ENCODE assay signal across 13 cellular contexts in the genomic region with DNA sequence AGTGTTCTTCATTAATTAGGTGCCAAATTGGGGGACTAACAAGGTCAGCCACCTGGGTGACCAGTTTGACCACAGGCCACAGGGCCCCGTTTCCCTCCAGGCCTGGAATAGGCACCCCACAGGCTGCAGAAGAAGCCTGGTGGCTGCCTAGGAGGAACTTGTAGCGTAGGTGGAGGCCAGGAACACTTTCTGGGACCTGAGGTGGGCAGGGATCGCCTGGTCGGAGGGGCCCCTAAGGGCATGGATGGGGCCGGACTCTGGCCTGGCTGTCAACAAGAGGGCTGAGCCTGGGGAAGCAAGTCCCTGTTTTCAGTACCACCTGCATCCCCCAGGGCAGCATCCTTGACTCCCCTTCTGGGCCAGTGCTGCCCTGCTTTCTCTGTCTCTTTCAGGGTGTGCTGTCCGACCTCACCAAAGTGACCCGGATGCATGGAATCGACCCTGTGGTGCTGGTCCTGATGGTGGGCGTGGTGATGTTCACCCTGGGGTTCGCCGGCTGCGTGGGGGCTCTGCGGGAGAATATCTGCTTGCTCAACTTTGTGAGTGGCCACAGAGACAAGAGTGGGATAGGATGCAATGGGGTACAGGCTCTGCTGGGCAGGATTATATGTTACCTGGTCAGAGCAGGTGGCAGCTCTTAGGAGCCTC. TPM values are rescaled to one million over a fixed set of nuclear protein-coding genes. Genes with fewer than 3 reads are reported as not detected.
DNase-seq lines count a peak whose midpoint lies in the region; ATAC-seq, FAIRE-seq and TF ChIP-seq lines count a peak whose summit lies in the region.
"Had no signal": no experiment of that assay in that cellular context is flagged by ENCODE, and none has a peak within 500 bp of the region (broad histone marks: within the 10 kb centered on the region; RNA-seq: fewer than 3 reads in every experiment).

No MANE protein-coding gene starts in this region.

- H3K4me3 ChIP-seq in SJCRH30 (no peak overlapping the region), keratinocyte (ENCODE audit: control insufficient read depth in 2 of 3, extremely low read depth in 1 of 3, insufficient read depth in 2 of 3, low read depth in 1 of 3, low read length in 3 of 3) (no peak overlapping the region), spleen (no peak overlapping the region)

- H3K27me3 ChIP-seq in SJCRH30 (no peaks in the 10 kb centered on the region), keratinocyte (ENCODE audit: control insufficient read depth, extremely low read depth, insufficient read depth, low read length) (no peaks in the 10 kb centered on the region), spleen (replicated peaks in 1 of 7) (no peaks in the 10 kb centered on the region)

- H3K4me1 ChIP-seq in SJCRH30 (peaks cover 23% of the 10 kb centered on the region), keratinocyte (ENCODE audit: control insufficient read depth, extremely low read depth, insufficient read depth, low read length) (peaks cover 87% of the 10 kb centered on the region), spleen (peaks cover 34 to 100% (median 77%) of the 10 kb centered on the region in 6 donors)

- CTCF ChIA-PET in activated CD4-positive, alpha-beta T cell treated with anti-CD3 and anti-CD28 coated beads for 36 hours (lab: Charles Lee): interaction anchor here (0.6 to 16.9 kb wide), 11 partner anchors 19 to 246 kb away, joined by 3 to 372 read pairs (median 3); a partner anchor contains a TSS

- 84 to 95% (median 93%) methylated on average over 7 to 13 of the region's 13 CpGs for WGBS in spleen, 5 donors

- peaks cover 58% of the 10 kb centered on the region for H3K79me2 ChIP-seq in keratinocyte (ENCODE audit: control insufficient read depth, insufficient read depth, low read length)

- no peak for TF ChIP-seq POLR2A in spleen (IDR thresholded peaks at IDR 0.05)

- dilution Hi-C loops in keratinocyte (cut with MboI; ENCODE audit: extremely low pct_ligation_motif_present, low sequenced_read_pairs): no loop called here

- no peaks in the 10 kb centered on the region for H3K9me3 Mint-ChIP-seq in activated CD4-positive, alpha-beta T cell treated with anti-CD3 and anti-CD28 coated beads for 36 hours (ENCODE audit: low read depth)
- H3K9me3 Mint-ChIP-seq: naive B cell had no signal

- H3K27ac ChIP-seq in SJCRH30 (peak overlapping the region; percentile 24), keratinocyte (ENCODE audit: control insufficient read depth, insufficient read depth, low read length) (peak overlapping the region; percentile 89), spleen (peak overlapping the region in 3 of 8 donors; percentile 20 to 95 (median 95)), caudate nucleus (ENCODE audit: low read depth, low read length) (no peak overlapping the region)

- peak overlapping the region; percentile 54 for H3K4me2 ChIP-seq in keratinocyte (ENCODE audit: control insufficient read depth, extremely low read depth, insufficient read depth, low read depth, low read length)

- POLR2A ChIA-PET in activated CD4-positive, alpha-beta T cell treated with anti-CD3 and anti-CD28 coated beads for 36 hours (lab: Charles Lee): no interaction called here

- no peaks in the 10 kb centered on the region for H3K9me3 ChIP-seq in SJCRH30 (replicated peaks)
- H3K9me3 ChIP-seq in keratinocyte (ENCODE audit: control insufficient read depth, low read depth, low read length): no peaks in the 10 kb centered on the region
- no peaks in the 10 kb centered on the region for H3K9me3 ChIP-seq in spleen

- intact Hi-C loops in activated CD4-positive, alpha-beta T cell treated with anti-CD3 and anti-CD28 coated beads for 36 hours (cut with DNase I, micrococcal nuclease): no loop called here
- intact Hi-C loops in spleen (cut with DNase I; ENCODE audit: low total_unique reads): loop anchor here (10.0 kb wide), 1 partner anchor 122 kb away; no protein-coding TSS in a partner anchor

- peaks cover 30% of the 10 kb centered on the region for H3K36me3 Mint-ChIP-seq in activated CD4-positive, alpha-beta T cell treated with anti-CD3 and anti-CD28 coated beads for 36 hours (ENCODE audit: low read depth)

- DNase-seq in activated CD4-positive, alpha-beta T cell treated with anti-CD3 and anti-CD28 coated beads for 36 hours: no peak
- DNase-seq in activated CD4-positive, alpha-beta T cell treated with anti-CD3 and anti-CD28 coated beads for 1 hour: no peak
- DNase-seq in SJCRH30 (no peak), keratinocyte (ENCODE audit: low read depth, low spot score) (no peak), spleen (peak; percentile 71), NCI-H2081 treated with DMSO at 0.1 percent for 48 hours (lab: John Stamatoyannopoulos, UW) (no peak), caudate nucleus (lab: John Stamatoyannopoulos, UW) (no peak), H4 (ENCODE audit: low spot score) (no peak)
- DNase-seq: activated CD8-positive, alpha-beta memory T cell treated with anti-CD3 and anti-CD28 coated beads, Interleukin-2, amount 50 U/mL, for 48 hours; amniotic stem cell; DMS 273 treated with DMSO at 0.1 percent for 48 hours; naive B cell had no signal

- H3K4me3 Mint-ChIP-seq in activated CD4-positive, alpha-beta T cell treated with anti-CD3 and anti-CD28 coated beads for 36 hours: no peak overlapping the region
- H3K4me3 Mint-ChIP-seq: naive B cell had no signal

- H3K9me1 ChIP-seq in keratinocyte (ENCODE audit: control insufficient read depth, extremely low read depth, insufficient read depth, low read length): no peaks in the 10 kb centered on the region

- peaks cover 3% of the 10 kb centered on the region for H3K36me3 ChIP-seq in SJCRH30
- peaks cover 18 to 45% of the 10 kb centered on the region in 2 experiments for H3K36me3 ChIP-seq in keratinocyte (ENCODE audit: control insufficient read depth in 2 of 2, extremely low read depth in 1 of 2, insufficient read depth in 2 of 2, low read length in 2 of 2)
- H3K36me3 ChIP-seq in spleen: peaks cover 0 to 77% (median 37%) of the 10 kb centered on the region in 6 donors

- H3K27me3 Mint-ChIP-seq in activated CD4-positive, alpha-beta T cell treated with anti-CD3 and anti-CD28 coated beads for 36 hours: no peaks in the 10 kb centered on the region
- H3K27me3 Mint-ChIP-seq: naive B cell had no signal

- no peak for FAIRE-seq in keratinocyte (lab: Jason Lieb, UNC)
- FAIRE-seq: A204.1 had no signal

- peak overlapping the region; percentile 28 for H3K27ac Mint-ChIP-seq in activated CD4-positive, alpha-beta T cell treated with anti-CD3 and anti-CD28 coated beads for 36 hours

- H4K20me1 ChIP-seq in keratinocyte (ENCODE audit: control insufficient read depth, extremely low read depth, insufficient read depth, low read length): no peaks in the 10 kb centered on the region

- H2AFZ ChIP-seq in keratinocyte (ENCODE audit: control insufficient read depth, low read length): no peak overlapping the region

- ATAC-seq in activated CD4-positive, alpha-beta T cell treated with anti-CD3 and anti-CD28 coated beads for 36 hours: no peak

- no peak for TF ChIP-seq CTCF in keratinocyte (optimal IDR thresholded peaks at IDR 0.05 in 1 of 3, IDR thresholded peaks at IDR 0.05 in 1 of 3, conservative IDR thresholded peaks at IDR 0.05 in 1 of 3; ENCODE audit: extremely low read depth in 1 of 3, insufficient read depth in 2 of 3, low read length in 3 of 3)
- TF ChIP-seq CTCF in spleen (IDR thresholded peaks at IDR 0.05 in 8 of 11, conservative IDR thresholded peaks at IDR 0.05 in 3 of 11): no peak

- H3K9ac ChIP-seq in keratinocyte (ENCODE audit: control insufficient read depth, extremely low read depth, insufficient read depth, low read length): peak overlapping the region; percentile 72

- peaks cover 56% of the 10 kb centered on the region for H3K4me1 Mint-ChIP-seq in activated CD4-positive, alpha-beta T cell treated with anti-CD3 and anti-CD28 coated beads for 36 hours

RNA-seq across cellular contexts. Expression of a gene that starts 30.7 kb away (rescaled TPM):
- total RNA-seq in activated CD4-positive, alpha-beta T cell treated with anti-CD3 and anti-CD28 coated beads for 36 hours: under 1 TPM in 1 of 2 experiments, not detected in 1; 0.11 TPM
- total RNA-seq in SJCRH30 (2014; rRNA removed; shearing (Covaris generic)): not detected in 2 replicates
- polyA plus RNA-seq in keratinocyte: 0.03 to 0.42 TPM (median 0.22 TPM) in 3 replicates
- 0.16 TPM for polyA plus RNA-seq in keratinocyte (2011; ENCODE audit: low read depth)
- polyA plus RNA-seq in keratinocyte (2011; cell fraction: cytosol; rRNA removed): 0.09 and 0.24 TPM in 2 replicates
- 0.23 and 0.28 TPM in 2 replicates for polyA plus RNA-seq in keratinocyte (2011; cell fraction: nucleus; rRNA removed)
- 0.06 and 0.39 TPM in 2 replicates for polyA plus RNA-seq in keratinocyte (2012; ENCODE audit: low replicate concordance)
- polyA minus RNA-seq in keratinocyte: 0.13 to 0.16 TPM in 2 of 3 replicates, not detected in the other
- polyA minus RNA-seq in keratinocyte (2011; cell fraction: cytosol; rRNA and poly(A)+ RNA removed): not detected
- 0.32 and 0.70 TPM in 2 replicates for polyA minus RNA-seq in keratinocyte (2011; cell fraction: nucleus; rRNA and poly(A)+ RNA removed)
- under 1 TPM in 5 of 7 donors, not detected in 2; 0.11 to 0.46 (median 0.21) TPM for total RNA-seq in spleen
- under 1 TPM; 0.08 to 0.11 (median 0.10) TPM for polyA plus RNA-seq in spleen
- total RNA-seq in H4 (2014; rRNA removed; shearing (Covaris generic)): not detected in 2 replicates

RNA-seq across cellular contexts. Expression of a gene that starts 52.9 kb away (rescaled TPM):
- total RNA-seq in activated CD4-positive, alpha-beta T cell treated with anti-CD3 and anti-CD28 coated beads for 36 hours: 10 to 100 TPM; 37.6 to 43.8 TPM
- 37.7 and 40.4 TPM in 2 replicates for total RNA-seq in SJCRH30 (2014; rRNA removed; shearing (Covaris generic))
- 71.1 to 191 TPM (median 87.0 TPM) in 3 replicates for polyA plus RNA-seq in keratinocyte
- polyA plus RNA-seq in keratinocyte (2011; ENCODE audit: low read depth): 24.8 TPM
- 64.9 and 73.6 TPM in 2 replicates for polyA plus RNA-seq in keratinocyte (2011; cell fraction: cytosol; rRNA removed)
- polyA plus RNA-seq in keratinocyte (2011; cell fraction: nucleus; rRNA removed): 286 and 296 TPM in 2 replicates
- polyA plus RNA-seq in keratinocyte (2012; ENCODE audit: low replicate concordance): 89.0 and 143 TPM in 2 replicates
- 94.5 to 356 TPM (median 124 TPM) in 3 replicates for polyA minus RNA-seq in keratinocyte
- 73.1 TPM for polyA minus RNA-seq in keratinocyte (2011; cell fraction: cytosol; rRNA and poly(A)+ RNA removed)
- 118 and 190 TPM in 2 replicates for polyA minus RNA-seq in keratinocyte (2011; cell fraction: nucleus; rRNA and poly(A)+ RNA removed)
- 100 to 1,000 TPM in 6 of 7 donors, 10 to 100 TPM in 1; 81.3 to 172 (median 129) TPM for total RNA-seq in spleen
- 10 to 100 TPM; 13.3 to 32.5 (median 24.6) TPM for polyA plus RNA-seq in spleen
- 16.2 and 16.4 TPM in 2 replicates for total RNA-seq in H4 (2014; rRNA removed; shearing (Covaris generic))
